ENCODE assay signal across 10 cellular contexts in genomic region chr2:216116418-216116817, GRCh38. TPM values are rescaled to one million over a fixed set of nuclear protein-coding genes. Genes with fewer than 3 reads are reported as not detected.
DNase-seq lines count a peak whose midpoint lies in the region; ATAC-seq and TF ChIP-seq lines count a peak whose summit lies in the region.
"Had no signal": no experiment of that assay in that cellular context is flagged by ENCODE, and none has a peak within 500 bp of the region (broad histone marks: within the 10 kb centered on the region; RNA-seq: fewer than 3 reads in every experiment).

No MANE protein-coding gene starts in this region.

- POLR2A ChIA-PET in WTC11 (lab: Charles Lee), result no interaction called here

- H3K4me2 ChIP-seq in hepatocyte, result no peak overlapping the region

- H2AFZ ChIP-seq in hepatocyte, result no peak overlapping the region

- peaks cover 83% of the 10 kb centered on the region for H3K79me2 ChIP-seq in hepatocyte

- peak overlapping the region; percentile 18 for H3K27ac ChIP-seq in hepatocyte

- no peaks in the 10 kb centered on the region for H3K27me3 ChIP-seq in hepatocyte

- no peak for DNase-seq in stimulated activated naive CD8-positive, alpha-beta T cell treated with anti-CD3 and anti-CD28 coated beads, Interleukin-15, Interleukin-2, amounts not matched to agents 100 U/mL and 50 U/mL, for 24 hours
- DNase-seq in WTC11 (ENCODE audit: low spot score) (no peak), hepatocyte (ENCODE audit: low spot score) (no peak), NCI-H2081 treated with DMSO at 0.1 percent for 48 hours (lab: John Stamatoyannopoulos, UW) (no peak), ACHN (no peak), iPS-NIHi7 (ENCODE audit: extremely low spot score) (no peak)
- DNase-seq: COR-L47, T-helper 9 cell had no signal

- peaks cover 98% of the 10 kb centered on the region for H3K36me3 Mint-ChIP-seq in stimulated activated naive CD8-positive, alpha-beta T cell treated with anti-CD3 and anti-CD28 coated beads, Interleukin-15, Interleukin-2, amounts not matched to agents 100 ng/mL and 50 ng/mL, for 24 hours (ENCODE audit: low read depth)
- peaks cover 93% of the 10 kb centered on the region for H3K36me3 Mint-ChIP-seq in WTC11

- H3K4me1 ChIP-seq in hepatocyte (ENCODE audit: insufficient read depth), result peaks cover 19% of the 10 kb centered on the region

- H3K27ac Mint-ChIP-seq in stimulated activated naive CD8-positive, alpha-beta T cell treated with anti-CD3 and anti-CD28 coated beads, Interleukin-15, Interleukin-2, amounts not matched to agents 100 ng/mL and 50 ng/mL, for 24 hours, result peak overlapping the region; percentile 84
- H3K27ac Mint-ChIP-seq in WTC11, result peak overlapping the region; percentile 87

- no peaks in the 10 kb centered on the region for H3K9me2 ChIP-seq in hepatocyte (replicated peaks; ENCODE audit: insufficient read depth)

- H3K4me1 Mint-ChIP-seq in stimulated activated naive CD8-positive, alpha-beta T cell treated with anti-CD3 and anti-CD28 coated beads, Interleukin-15, Interleukin-2, amounts not matched to agents 100 ng/mL and 50 ng/mL, for 24 hours (ENCODE audit: low read depth), result peaks cover 100% of the 10 kb centered on the region
- peaks cover 34% of the 10 kb centered on the region for H3K4me1 Mint-ChIP-seq in WTC11

- WGBS in hepatocyte (ENCODE audit: low lambda C conversion rate, missing lambda C conversion rate), result 60% methylated on average over 1 of the region's 1 CpG

- CTCF ChIA-PET in WTC11 (lab: Charles Lee), result no interaction called here

- TF ChIP-seq CTCF in WTC11 (IDR thresholded peaks at IDR 0.05) (no peak), hepatocyte (IDR thresholded peaks at IDR 0.05; ENCODE audit: poor library complexity) (no peak)

- in situ Hi-C loops in ACHN (cut with HindIII; ENCODE audit: low pct_ligation_motif_present, low pct_unique_long_range_greater_than_20kb, low sequenced_read_pairs), result no loop called here

- no peaks in the 10 kb centered on the region for H3K27me3 Mint-ChIP-seq in stimulated activated naive CD8-positive, alpha-beta T cell treated with anti-CD3 and anti-CD28 coated beads, Interleukin-15, Interleukin-2, amounts not matched to agents 100 ng/mL and 50 ng/mL, for 24 hours
- no peaks in the 10 kb centered on the region for H3K27me3 Mint-ChIP-seq in WTC11 (ENCODE audit: low read depth)

- H3K9me3 Mint-ChIP-seq in stimulated activated naive CD8-positive, alpha-beta T cell treated with anti-CD3 and anti-CD28 coated beads, Interleukin-15, Interleukin-2, amounts not matched to agents 100 ng/mL and 50 ng/mL, for 24 hours, result no peaks in the 10 kb centered on the region
- no peaks in the 10 kb centered on the region for H3K9me3 Mint-ChIP-seq in WTC11

- H4K20me1 ChIP-seq in hepatocyte (ENCODE audit: insufficient read depth, poor library complexity, severe bottlenecking), result no peaks in the 10 kb centered on the region

- ATAC-seq in stimulated activated naive CD8-positive, alpha-beta T cell treated with anti-CD3 and anti-CD28 coated beads, Interleukin-15, Interleukin-2, amounts not matched to agents 100 U/mL and 50 U/mL, for 24 hours, result no peak
- ATAC-seq in WTC11 (no peak), GM19035 (IDR thresholded peaks at IDR 0.05; ENCODE audit: unreplicated experiment) (no peak)

- no peak overlapping the region for H3K4me3 ChIP-seq in hepatocyte

- H3K36me3 ChIP-seq in hepatocyte (replicated peaks; ENCODE audit: insufficient read depth, low read depth), result no peaks in the 10 kb centered on the region

- peak overlapping the region; percentile 56 for H3K4me3 Mint-ChIP-seq in stimulated activated naive CD8-positive, alpha-beta T cell treated with anti-CD3 and anti-CD28 coated beads, Interleukin-15, Interleukin-2, amounts not matched to agents 100 ng/mL and 50 ng/mL, for 24 hours
- peak overlapping the region; percentile 32; the same call in 1 of the 2 replicates for H3K4me3 Mint-ChIP-seq in WTC11

- H3K9me3 ChIP-seq in hepatocyte (ENCODE audit: low read depth), result no peaks in the 10 kb centered on the region

TF ChIP-seq in WTC11, 78 proteins besides CTCF, POLR2A, EP300 and RAD21:
- TF ChIP-seq ZNF532 (CRISPR knock-in tag; IDR thresholded peaks at IDR 0.05; ENCODE audit: borderline replicate concordance), result 0 out of 2 replicates have a peak, but pooled peaks have one; percentile 35
- TF ChIP-seq ZNF121 (CRISPR knock-in tag; IDR thresholded peaks at IDR 0.05), result no peak

RNA-seq across cellular contexts. Expression of gene XRCC5, which starts 7.3 kb away (rescaled TPM):
- total RNA-seq in WTC11 (2021), result 459 to 522 TPM (median 466 TPM) in 3 replicates
- total RNA-seq in hepatocyte, result 191 and 208 TPM in 2 replicates
- 157 and 181 TPM in 2 replicates for polyA plus RNA-seq in hepatocyte

RNA-seq across cellular contexts. Expression of gene TMEM169, which starts 34.7 kb away (rescaled TPM):
- total RNA-seq in WTC11 (2021) (1.8 to 3.5 TPM (median 3.3 TPM) in 3 replicates), hepatocyte (1.1 and 1.8 TPM in 2 replicates)
- 0.91 and 0.97 TPM in 2 replicates for polyA plus RNA-seq in hepatocyte

RNA-seq across cellular contexts. Expression of gene PECR, which starts 34.8 kb away (rescaled TPM):
- total RNA-seq in WTC11 (2021), result 13.9 to 21.3 TPM (median 19.6 TPM) in 3 replicates
- 24.6 and 32.4 TPM in 2 replicates for total RNA-seq in hepatocyte
- 13.8 and 17.4 TPM in 2 replicates for polyA plus RNA-seq in hepatocyte
